8 cellular contexts compared by ENCODE assay signal in genomic region chr17:42322382-42323267, GRCh38. TPM values are rescaled to one million over a fixed set of nuclear protein-coding genes. Genes with fewer than 3 reads are reported as not detected.
DNase-seq lines count a peak whose midpoint lies in the region; ATAC-seq and TF ChIP-seq lines count a peak whose summit lies in the region.

No MANE protein-coding gene starts in this region.

- no peaks in the 10 kb centered on the region for H3K9me3 Mint-ChIP-seq in neural crest cell

- H3K4me1 Mint-ChIP-seq in neural crest cell: peaks cover 14% of the 10 kb centered on the region

- H3K4me3 ChIP-seq in MG63: no peak overlapping the region
- no peak overlapping the region for H3K4me3 ChIP-seq in fibroblast of mammary gland (ENCODE audit: control insufficient read depth, low read depth, low read length)

- no peaks in the 10 kb centered on the region for H3K9me3 ChIP-seq in MG63

- TF ChIP-seq CTCF in fibroblast of mammary gland (conservative IDR thresholded peaks at IDR 0.05; ENCODE audit: control insufficient read depth, insufficient read depth, low read depth, low read length) (peak; percentile 100), neural crest cell (conservative IDR thresholded peaks at IDR 0.05) (peak; percentile 100)

- no peak overlapping the region for H3K4me3 Mint-ChIP-seq in neural crest cell

- H3K27me3 Mint-ChIP-seq in neural crest cell (ENCODE audit: low read depth): no peaks in the 10 kb centered on the region

- H3K27me3 ChIP-seq in MG63: no peaks in the 10 kb centered on the region

- ATAC-seq in GM21360 (IDR thresholded peaks at IDR 0.05; ENCODE audit: unreplicated experiment): peak; percentile 74
- peak; percentile 86 for ATAC-seq in stimulated activated naive CD8-positive, alpha-beta T cell treated with anti-CD3 and anti-CD28 coated beads, Interleukin-15, Interleukin-2, amounts not matched to agents 100 U/mL and 50 U/mL, for 24 hours

- peaks cover 7% of the 10 kb centered on the region for H3K36me3 Mint-ChIP-seq in neural crest cell (ENCODE audit: low read depth)

- no peak overlapping the region for H3K27ac Mint-ChIP-seq in neural crest cell (ENCODE audit: unreplicated experiment)

- DNase-seq in Ammon's horn (ENCODE audit: low spot score) (peak; percentile 96), MG63 (peak; percentile 91), RPMI8226 (peak; percentile 94), activated T-helper 1 cell treated with Interleukin-2 at 50 U/mL for 16 hours (ENCODE audit: low read depth) (peak; percentile 84), fibroblast of mammary gland (ENCODE audit: low read depth) (peak; percentile 92), neural crest cell (ENCODE audit: low read depth, low spot score) (peak; percentile 95)
- peak; percentile 96 for DNase-seq in stimulated activated naive CD8-positive, alpha-beta T cell treated with anti-CD3 and anti-CD28 coated beads, Interleukin-15, Interleukin-2, amounts not matched to agents 100 U/mL and 50 U/mL, for 24 hours

- peaks cover 77% of the 10 kb centered on the region for H3K36me3 ChIP-seq in MG63

RNA-seq across cellular contexts. Expression of gene STAT5A, which starts 34.3 kb away (rescaled TPM):
- total RNA-seq in MG63 (2014; rRNA removed; shearing (Covaris generic); ENCODE audit: low replicate concordance): 4.6 and 23.0 TPM in 2 replicates
- total RNA-seq in neural crest cell: 2.6 and 2.9 TPM in 2 replicates

RNA-seq across cellular contexts. Expression of gene STAT5B, which starts 46.4 kb away (rescaled TPM):
- 13.7 and 24.3 TPM in 2 replicates for total RNA-seq in MG63 (2014; rRNA removed; shearing (Covaris generic); ENCODE audit: low replicate concordance)
- total RNA-seq in neural crest cell: 48.3 and 49.2 TPM in 2 replicates
